Comparison of ENCODE assay signal across 9 cellular contexts in genomic region chr17:4442582-4442981, GRCh38. TPM values are rescaled to one million over a fixed set of nuclear protein-coding genes. Genes with fewer than 3 reads are reported as not detected.
"Had no signal": no experiment of that assay in that cellular context is flagged by ENCODE, and none has a peak within 500 bp of the region (broad histone marks: within the 10 kb centered on the region; RNA-seq: fewer than 3 reads in every experiment).

No MANE protein-coding gene starts in this region.

- ATAC-seq: HCT116 had no signal

- H3K9me3 Mint-ChIP-seq: HFFc6 had no signal

- H3K4me1 ChIP-seq: HAP-1 had no signal

- H3K36me3 ChIP-seq: HAP-1 had no signal

- H3K4me3 ChIP-seq: GM23248, HAP-1 had no signal

- H3K4me3 Mint-ChIP-seq: HFFc6 had no signal

- DNase-seq: GM23248, GOT3, H7, HFFc6, IMR-90, KBM-7 had no signal

- H2AFZ ChIP-seq: GM23248 had no signal

- H3K27ac ChIP-seq: GM23248, HL-60 had no signal

- H3K27ac Mint-ChIP-seq: HFFc6 had no signal

- H3K9ac ChIP-seq: GM23248 had no signal

- H3K9me3 ChIP-seq: HAP-1 had no signal

RNA-seq across cellular contexts. Expression of gene SPNS3, which starts 8.8 kb away (rescaled TPM):
- total RNA-seq: GM23248, H7, HFFc6 had no signal
- polyA plus RNA-seq: GM23248, IMR-90 had no signal

RNA-seq across cellular contexts. Expression of gene SPNS2, which starts 56.1 kb away (rescaled TPM):
- total RNA-seq: GM23248, HFFc6 had no signal
- polyA plus RNA-seq: IMR-90 had no signal
